In genomic region chr7:31126976-31127375, GRCh38 we compare ENCODE assay signal across 10 cellular contexts.
A peak's percentile ranks its signal among the peaks of the same experiment; 100 is the strongest.
DNase-seq lines count a peak whose midpoint lies in the region; ATAC-seq and TF ChIP-seq lines count a peak whose summit lies in the region.
"Had no signal": no experiment of that assay in that cellular context is flagged by ENCODE, and none has a peak within 500 bp of the region (broad histone marks: within the 10 kb centered on the region; RNA-seq: fewer than 3 reads in every experiment).

No MANE protein-coding gene starts in this region.

- H3K27ac ChIP-seq in uterus, result no peak overlapping the region
- H3K27ac ChIP-seq in upper lobe of right lung, result no peak overlapping the region
- H3K27ac ChIP-seq: colonic mucosa, prostate gland had no signal

- no peaks in the 10 kb centered on the region for H3K9me3 ChIP-seq in uterus
- no peaks in the 10 kb centered on the region for H3K9me3 ChIP-seq in upper lobe of right lung
- H3K9me3 ChIP-seq: colonic mucosa, prostate gland had no signal

- intact Hi-C loops in uterus (cut with DNase I; ENCODE audit: low total_unique reads), result loop anchor here (10.0 kb wide), 1 partner anchor 142 kb away; no protein-coding TSS in a partner anchor
- intact Hi-C loops in upper lobe of right lung (cut with DNase I), result loop anchor here (10.0 kb wide), 1 partner anchor 322 kb away; no protein-coding TSS in a partner anchor

- no peak for TF ChIP-seq POLR2A in uterus (IDR thresholded peaks at IDR 0.05)

- peak in 1 of 4 experiments; percentile 11 for TF ChIP-seq CTCF in uterus (IDR thresholded peaks at IDR 0.05)
- no peak for TF ChIP-seq CTCF in upper lobe of right lung (IDR thresholded peaks at IDR 0.05)

- H3K4me3 ChIP-seq in uterus (no peak overlapping the region), upper lobe of right lung (no peak overlapping the region)
- H3K4me3 ChIP-seq: colonic mucosa, prostate gland had no signal

- peak; percentile 40 for DNase-seq in AG20443 (ENCODE audit: low spot score)
- peak; percentile 19 for DNase-seq in LHCN-M2 (ENCODE audit: low read depth)
- DNase-seq in astrocyte of the hippocampus (ENCODE audit: low read depth, low spot score), result peak; percentile 57
- DNase-seq in left kidney (ENCODE audit: low read depth, low spot score), result peak; percentile 40
- DNase-seq in uterus, result no peak
- DNase-seq in upper lobe of right lung, result no peak
- DNase-seq in NOMO-1 (lab: John Stamatoyannopoulos, UW; ENCODE audit: unreplicated experiment in 2 of 2), result no peak
- DNase-seq: colonic mucosa had no signal

- H3K36me3 ChIP-seq in uterus (no peaks in the 10 kb centered on the region), upper lobe of right lung (no peaks in the 10 kb centered on the region)
- H3K36me3 ChIP-seq: colonic mucosa, prostate gland had no signal

- no peaks in the 10 kb centered on the region for H3K27me3 ChIP-seq in uterus
- no peaks in the 10 kb centered on the region for H3K27me3 ChIP-seq in upper lobe of right lung
- H3K27me3 ChIP-seq: colonic mucosa had no signal

- H3K4me1 ChIP-seq in uterus (no peaks in the 10 kb centered on the region), upper lobe of right lung (peaks cover 3% of the 10 kb centered on the region)
- H3K4me1 ChIP-seq: colonic mucosa, prostate gland had no signal

- ATAC-seq in upper lobe of right lung (no peak), HG03432 (IDR thresholded peaks at IDR 0.05; ENCODE audit: unreplicated experiment) (no peak)

Comparison
In these comparisons a context has a peak if more than half of its experiments do, and no peak if none do; other contexts are left out.
1. DNase-seq: peak in AG20443 (single experiment), LHCN-M2 (single experiment), astrocyte of the hippocampus (single experiment) and left kidney (single experiment); none in uterus (0 of 2), upper lobe of right lung (single experiment) and NOMO-1 (0 of 2).